In the genomic region with DNA sequence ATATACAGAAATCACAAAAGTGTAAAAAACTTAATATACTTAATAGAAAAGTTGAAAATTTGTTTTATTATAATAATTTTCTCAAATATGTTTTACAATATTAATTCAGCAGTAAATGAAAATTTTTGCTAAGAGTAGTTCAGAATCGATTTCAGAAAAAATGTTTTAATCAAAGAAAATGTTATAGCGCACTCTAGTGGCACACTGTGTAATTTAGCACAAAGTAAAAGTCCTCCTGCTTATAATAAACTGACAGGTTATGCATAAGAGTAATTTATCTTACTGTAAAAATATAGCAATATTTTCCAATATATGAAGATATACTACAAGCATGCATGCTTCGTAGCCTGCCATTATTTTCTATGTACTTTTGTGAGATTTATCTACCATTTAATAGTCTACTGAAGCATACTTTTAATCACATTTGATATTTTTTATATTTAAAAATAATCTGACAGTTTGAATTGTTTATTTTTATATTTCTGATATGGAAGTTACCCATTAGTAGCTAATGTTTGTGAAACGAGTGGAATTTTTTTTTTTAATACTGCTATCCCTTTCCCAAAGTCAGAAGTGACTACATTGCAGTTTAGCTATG, we compare ENCODE assay signal across 1 cellular context.
TF ChIP-seq lines count a peak whose summit lies in the region.

No MANE protein-coding gene starts in this region.

TF ChIP-seq in GM23338, 12 proteins besides CTCF, POLR2A, EP300 and RAD21 (continued from another document):
- TF ChIP-seq, protein P1, sequence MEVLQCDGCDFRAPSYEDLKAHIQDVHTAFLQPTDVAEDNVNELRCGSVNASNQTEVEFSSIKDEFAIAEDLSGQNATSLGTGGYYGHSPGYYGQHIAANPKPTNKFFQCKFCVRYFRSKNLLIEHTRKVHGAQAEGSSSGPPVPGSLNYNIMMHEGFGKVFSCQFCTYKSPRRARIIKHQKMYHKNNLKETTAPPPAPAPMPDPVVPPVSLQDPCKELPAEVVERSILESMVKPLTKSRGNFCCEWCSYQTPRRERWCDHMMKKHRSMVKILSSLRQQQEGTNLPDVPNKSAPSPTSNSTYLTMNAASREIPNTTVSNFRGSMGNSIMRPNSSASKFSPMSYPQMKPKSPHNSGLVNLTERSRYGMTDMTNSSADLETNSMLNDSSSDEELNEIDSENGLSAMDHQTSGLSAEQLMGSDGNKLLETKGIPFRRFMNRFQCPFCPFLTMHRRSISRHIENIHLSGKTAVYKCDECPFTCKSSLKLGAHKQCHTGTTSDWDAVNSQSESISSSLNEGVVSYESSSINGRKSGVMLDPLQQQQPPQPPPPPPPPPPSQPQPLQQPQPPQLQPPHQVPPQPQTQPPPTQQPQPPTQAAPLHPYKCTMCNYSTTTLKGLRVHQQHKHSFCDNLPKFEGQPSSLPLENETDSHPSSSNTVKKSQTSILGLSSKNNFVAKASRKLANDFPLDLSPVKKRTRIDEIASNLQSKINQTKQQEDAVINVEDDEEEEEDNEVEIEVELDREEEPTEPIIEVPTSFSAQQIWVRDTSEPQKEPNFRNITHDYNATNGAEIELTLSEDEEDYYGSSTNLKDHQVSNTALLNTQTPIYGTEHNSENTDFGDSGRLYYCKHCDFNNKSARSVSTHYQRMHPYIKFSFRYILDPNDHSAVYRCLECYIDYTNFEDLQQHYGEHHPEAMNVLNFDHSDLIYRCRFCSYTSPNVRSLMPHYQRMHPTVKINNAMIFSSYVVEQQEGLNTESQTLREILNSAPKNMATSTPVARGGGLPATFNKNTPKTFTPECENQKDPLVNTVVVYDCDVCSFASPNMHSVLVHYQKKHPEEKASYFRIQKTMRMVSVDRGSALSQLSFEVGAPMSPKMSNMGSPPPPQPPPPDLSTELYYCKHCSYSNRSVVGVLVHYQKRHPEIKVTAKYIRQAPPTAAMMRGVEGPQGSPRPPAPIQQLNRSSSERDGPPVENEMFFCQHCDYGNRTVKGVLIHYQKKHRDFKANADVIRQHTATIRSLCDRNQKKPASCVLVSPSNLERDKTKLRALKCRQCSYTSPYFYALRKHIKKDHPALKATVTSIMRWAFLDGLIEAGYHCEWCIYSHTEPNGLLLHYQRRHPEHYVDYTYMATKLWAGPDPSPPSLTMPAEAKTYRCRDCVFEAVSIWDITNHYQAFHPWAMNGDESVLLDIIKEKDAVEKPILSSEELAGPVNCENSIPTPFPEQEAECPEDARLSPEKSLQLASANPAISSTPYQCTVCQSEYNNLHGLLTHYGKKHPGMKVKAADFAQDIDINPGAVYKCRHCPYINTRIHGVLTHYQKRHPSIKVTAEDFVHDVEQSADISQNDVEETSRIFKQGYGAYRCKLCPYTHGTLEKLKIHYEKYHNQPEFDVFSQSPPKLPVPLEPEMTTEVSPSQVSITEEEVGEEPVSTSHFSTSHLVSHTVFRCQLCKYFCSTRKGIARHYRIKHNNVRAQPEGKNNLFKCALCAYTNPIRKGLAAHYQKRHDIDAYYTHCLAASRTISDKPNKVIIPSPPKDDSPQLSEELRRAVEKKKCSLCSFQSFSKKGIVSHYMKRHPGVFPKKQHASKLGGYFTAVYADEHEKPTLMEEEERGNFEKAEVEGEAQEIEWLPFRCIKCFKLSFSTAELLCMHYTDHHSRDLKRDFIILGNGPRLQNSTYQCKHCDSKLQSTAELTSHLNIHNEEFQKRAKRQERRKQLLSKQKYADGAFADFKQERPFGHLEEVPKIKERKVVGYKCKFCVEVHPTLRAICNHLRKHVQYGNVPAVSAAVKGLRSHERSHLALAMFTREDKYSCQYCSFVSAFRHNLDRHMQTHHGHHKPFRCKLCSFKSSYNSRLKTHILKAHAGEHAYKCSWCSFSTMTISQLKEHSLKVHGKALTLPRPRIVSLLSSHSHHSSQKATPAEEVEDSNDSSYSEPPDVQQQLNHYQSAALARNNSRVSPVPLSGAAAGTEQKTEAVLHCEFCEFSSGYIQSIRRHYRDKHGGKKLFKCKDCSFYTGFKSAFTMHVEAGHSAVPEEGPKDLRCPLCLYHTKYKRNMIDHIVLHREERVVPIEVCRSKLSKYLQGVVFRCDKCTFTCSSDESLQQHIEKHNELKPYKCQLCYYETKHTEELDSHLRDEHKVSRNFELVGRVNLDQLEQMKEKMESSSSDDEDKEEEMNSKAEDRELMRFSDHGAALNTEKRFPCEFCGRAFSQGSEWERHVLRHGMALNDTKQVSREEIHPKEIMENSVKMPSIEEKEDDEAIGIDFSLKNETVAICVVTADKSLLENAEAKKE (CRISPR knock-in tag; IDR thresholded peaks at IDR 0.05) = no peak
